Comparison of ENCODE assay signal across 18 cellular contexts in the genomic region with DNA sequence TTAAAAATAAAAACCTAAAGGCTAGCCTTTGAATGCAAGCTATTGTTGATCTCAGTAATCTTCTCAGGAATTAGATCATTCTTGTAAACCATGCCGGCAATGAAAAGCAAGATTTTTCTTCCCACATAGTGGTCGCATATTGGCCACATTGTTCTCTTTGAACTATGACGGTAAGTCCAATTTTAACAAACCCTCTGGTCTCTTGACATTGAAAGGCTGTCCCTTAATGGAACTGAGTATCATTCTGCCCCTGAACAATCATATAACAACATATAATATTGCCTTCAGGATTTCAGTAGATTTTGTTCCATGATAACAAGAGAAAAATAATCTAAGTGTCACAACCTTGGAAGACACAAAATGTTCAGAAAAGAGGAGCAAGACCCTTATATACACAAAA. TPM values are rescaled to one million over a fixed set of nuclear protein-coding genes. Genes with fewer than 3 reads are reported as not detected.
A peak's percentile ranks its signal among the peaks of the same experiment; 100 is the strongest.
DNase-seq lines count a peak whose midpoint lies in the region; ATAC-seq and TF ChIP-seq lines count a peak whose summit lies in the region.
"Had no signal": no experiment of that assay in that cellular context is flagged by ENCODE, and none has a peak within 500 bp of the region (broad histone marks: within the 10 kb centered on the region; RNA-seq: fewer than 3 reads in every experiment).

No MANE protein-coding gene starts in this region.

- no peaks in the 10 kb centered on the region for H3K27me3 ChIP-seq in heart left ventricle

- H3K4me1 ChIP-seq in heart left ventricle = no peaks in the 10 kb centered on the region
- H3K4me1 ChIP-seq: A549, Caco-2 had no signal

- no peak for TF ChIP-seq CTCF in heart left ventricle (IDR thresholded peaks at IDR 0.05)
- TF ChIP-seq CTCF in retinal pigment epithelial cell (conservative IDR thresholded peaks at IDR 0.05; ENCODE audit: low read depth, low read length) = no peak

- intact Hi-C loops in heart left ventricle (cut with DNase I) = loop anchor here in 2 of 10 donors (5.0 to 10.0 kb wide), 2 partner anchors 126 to 228 kb away; no protein-coding TSS in a partner anchor
- intact Hi-C loops in cardiac septum (cut with DNase I) = loop anchor here (5.0 to 10.0 kb wide), 2 partner anchors 126 to 228 kb away; no protein-coding TSS in a partner anchor

- TF ChIP-seq POLR2A in heart left ventricle (IDR thresholded peaks at IDR 0.05) = no peak

- DNase-seq in heart left ventricle (no peak), cardiac septum (ENCODE audit: low spot score) (no peak), COLO829 (ENCODE audit: low spot score) (peak; percentile 3), foreskin melanocyte (peak; percentile 21), retinal pigment epithelial cell (ENCODE audit: low read depth) (peak; percentile 7), ACHN (no peak)
- DNase-seq: 8988T; C1 segment of cervical spinal cord; Caco-2; CD4-positive, alpha-beta memory T cell; DMS153; DND-41; GOT3; HFFc6 had no signal

- in situ Hi-C loops in ACHN (cut with HindIII; ENCODE audit: low pct_ligation_motif_present, low pct_unique_long_range_greater_than_20kb, low sequenced_read_pairs) = no loop called here

- H3K36me3 ChIP-seq in heart left ventricle = peaks cover 0 to 10% (median 0%) of the 10 kb centered on the region in 9 donors
- H3K36me3 ChIP-seq: HAP-1 had no signal

- peak overlapping the region; percentile 2 to 57 (median 44) for H3K4me3 ChIP-seq in heart left ventricle
- H3K4me3 ChIP-seq in retinal pigment epithelial cell (ENCODE audit: low read length) = no peak overlapping the region
- H3K4me3 ChIP-seq: A549, HAP-1 had no signal

- peaks cover 0 to 7% (median 0%) of the 10 kb centered on the region in 12 donors for H3K9me3 ChIP-seq in heart left ventricle
- H3K9me3 ChIP-seq: A549, Caco-2, HAP-1 had no signal

- H3K27ac ChIP-seq in heart left ventricle = peak overlapping the region; percentile 11 to 84 (median 68)
- H3K27ac ChIP-seq: A549 had no signal

- ATAC-seq in heart left ventricle (peak in 3 of 4 donors; percentile 47 to 51 (median 51)), HG03442 (IDR thresholded peaks at IDR 0.05; ENCODE audit: unreplicated experiment) (no peak)
- ATAC-seq: A549 had no signal

- WGBS in heart left ventricle, 4 donors = 46 to 61% (median 56%) methylated on average over 3 of the region's 3 CpGs

RNA-seq across cellular contexts. Expression of a gene that starts 1.3 kb away (rescaled TPM):
- total RNA-seq in heart left ventricle = 100 to 1,000 TPM in 1 of 9 donors, 10 to 100 TPM in 8; 35.9 to 108 (median 59.9) TPM
- 10 to 100 TPM; 11.5 to 93.4 TPM for polyA plus RNA-seq in heart left ventricle
- 55.2 TPM for total RNA-seq in cardiac septum
- total RNA-seq: Caco-2; CD4-positive, alpha-beta memory T cell; HFFc6 had no signal
- polyA plus RNA-seq: BJ had no signal

RNA-seq across cellular contexts. Expression of a gene that starts 38.4 kb away (rescaled TPM):
- total RNA-seq in heart left ventricle (10 to 100 TPM in 6 of 9 donors, 1 to 10 TPM in 3; 7.8 to 22.5 (median 11.8) TPM), cardiac septum (14.9 TPM)
- polyA plus RNA-seq in heart left ventricle = 10 to 100 TPM in 1 of 2 donors, 1 to 10 TPM in 1; 6.1 to 11.8 TPM

RNA-seq across cellular contexts. Expression of a gene that starts 38.5 kb away (rescaled TPM):
- total RNA-seq in heart left ventricle (1 to 10 TPM in 3 of 9 donors, under 1 TPM in 6; 0.07 to 1.5 (median 0.56) TPM), cardiac septum (0.43 TPM)
- polyA plus RNA-seq in heart left ventricle = under 1 TPM; 0.27 to 0.32 TPM

Comparison
In these comparisons a context has a peak if more than half of its experiments do, and no peak if none do; other contexts are left out.
1. DNase-seq: peak in COLO829 (single experiment), foreskin melanocyte (single experiment) and retinal pigment epithelial cell (single experiment); none in heart left ventricle (0 of 5), cardiac septum (single experiment) and ACHN (single experiment).